Comparison of ENCODE assay signal across 8 cellular contexts in genomic region chr19:51317968-51318367, GRCh38. TPM values are rescaled to one million over a fixed set of nuclear protein-coding genes. Genes with fewer than 3 reads are reported as not detected.
"Had no signal": no experiment of that assay in that cellular context is flagged by ENCODE, and none has a peak within 500 bp of the region (broad histone marks: within the 10 kb centered on the region; RNA-seq: fewer than 3 reads in every experiment).

No MANE protein-coding gene starts in this region.

- H3K4me3 ChIP-seq: K562 had no signal

- DNase-seq: IMR-90, KBM-7 had no signal

- ATAC-seq: HepG2, K562 had no signal

- H3K27ac ChIP-seq: HL-60 had no signal

RNA-seq across cellular contexts. Expression of gene IGLON5, which starts 6.5 kb away (rescaled TPM):
- total RNA-seq: HT-29, HT1080, IMR-90 had no signal
- polyA plus RNA-seq: IgD-negative memory B cell, IMR-90 had no signal

RNA-seq across cellular contexts. Expression of gene CLDND2, which starts 50.8 kb away (rescaled TPM):
- total RNA-seq: HT1080, IMR-90 had no signal
- polyA plus RNA-seq: IgD-negative memory B cell, IMR-90 had no signal

RNA-seq across cellular contexts. Expression of gene NKG7, which starts 54.5 kb away (rescaled TPM):
- total RNA-seq: HepG2, HT-29, HT1080, IMR-90 had no signal
- polyA plus RNA-seq: IMR-90 had no signal
